Comparison of ENCODE assay signal across 1 cellular context in the genomic region with DNA sequence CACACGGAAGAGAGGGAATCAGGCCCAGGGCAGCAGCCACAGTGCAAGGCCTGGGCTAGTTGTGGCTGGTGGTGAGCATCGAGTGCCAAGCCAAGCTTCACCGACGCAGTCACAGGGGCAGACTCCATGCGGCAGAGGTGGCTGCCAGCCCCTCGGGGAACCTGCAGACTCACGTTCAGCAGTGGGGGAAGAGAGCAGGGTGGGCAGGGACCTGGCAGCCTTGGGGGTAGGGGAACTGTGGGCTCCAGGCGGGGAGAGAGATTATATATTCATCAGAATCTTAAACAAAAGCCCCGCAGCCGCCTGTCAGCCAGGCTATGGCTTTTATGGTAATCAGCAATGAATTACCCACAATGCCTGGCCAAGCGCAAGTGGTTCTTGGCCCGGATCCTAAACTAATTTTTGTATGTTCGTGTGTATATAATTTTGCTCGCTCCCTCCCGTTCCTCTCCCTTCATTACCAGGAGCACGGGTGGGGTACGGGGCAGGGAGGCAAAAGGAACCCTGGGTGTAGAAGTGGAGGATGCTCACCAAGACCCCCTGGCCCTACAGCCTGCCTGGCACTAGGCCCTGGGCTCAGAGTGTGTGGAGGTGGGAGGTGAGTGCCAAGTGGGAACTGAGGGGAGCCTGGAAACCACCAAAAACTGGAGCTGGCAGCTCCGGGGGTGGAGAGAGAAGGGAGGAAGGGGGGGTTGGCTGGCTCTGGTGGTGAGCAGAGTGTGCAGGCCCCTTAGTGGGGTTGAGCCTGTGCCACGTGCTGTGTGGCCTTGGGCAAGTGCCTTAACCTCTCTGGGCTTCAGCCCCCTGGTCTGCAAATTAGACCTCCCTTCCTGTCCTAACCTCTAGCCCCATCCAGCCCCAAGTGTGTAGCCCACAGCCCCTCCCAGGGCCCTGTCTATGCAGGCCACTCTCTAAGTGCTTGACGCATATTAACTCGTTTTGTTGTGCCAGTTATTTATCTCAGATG.
TF ChIP-seq lines count a peak whose summit lies in the region.

No MANE protein-coding gene starts in this region.

TF ChIP-seq in K562, 482 proteins besides CTCF, POLR2A, EP300 and RAD21 (continued from another document):
- TF ChIP-seq, protein P1, sequence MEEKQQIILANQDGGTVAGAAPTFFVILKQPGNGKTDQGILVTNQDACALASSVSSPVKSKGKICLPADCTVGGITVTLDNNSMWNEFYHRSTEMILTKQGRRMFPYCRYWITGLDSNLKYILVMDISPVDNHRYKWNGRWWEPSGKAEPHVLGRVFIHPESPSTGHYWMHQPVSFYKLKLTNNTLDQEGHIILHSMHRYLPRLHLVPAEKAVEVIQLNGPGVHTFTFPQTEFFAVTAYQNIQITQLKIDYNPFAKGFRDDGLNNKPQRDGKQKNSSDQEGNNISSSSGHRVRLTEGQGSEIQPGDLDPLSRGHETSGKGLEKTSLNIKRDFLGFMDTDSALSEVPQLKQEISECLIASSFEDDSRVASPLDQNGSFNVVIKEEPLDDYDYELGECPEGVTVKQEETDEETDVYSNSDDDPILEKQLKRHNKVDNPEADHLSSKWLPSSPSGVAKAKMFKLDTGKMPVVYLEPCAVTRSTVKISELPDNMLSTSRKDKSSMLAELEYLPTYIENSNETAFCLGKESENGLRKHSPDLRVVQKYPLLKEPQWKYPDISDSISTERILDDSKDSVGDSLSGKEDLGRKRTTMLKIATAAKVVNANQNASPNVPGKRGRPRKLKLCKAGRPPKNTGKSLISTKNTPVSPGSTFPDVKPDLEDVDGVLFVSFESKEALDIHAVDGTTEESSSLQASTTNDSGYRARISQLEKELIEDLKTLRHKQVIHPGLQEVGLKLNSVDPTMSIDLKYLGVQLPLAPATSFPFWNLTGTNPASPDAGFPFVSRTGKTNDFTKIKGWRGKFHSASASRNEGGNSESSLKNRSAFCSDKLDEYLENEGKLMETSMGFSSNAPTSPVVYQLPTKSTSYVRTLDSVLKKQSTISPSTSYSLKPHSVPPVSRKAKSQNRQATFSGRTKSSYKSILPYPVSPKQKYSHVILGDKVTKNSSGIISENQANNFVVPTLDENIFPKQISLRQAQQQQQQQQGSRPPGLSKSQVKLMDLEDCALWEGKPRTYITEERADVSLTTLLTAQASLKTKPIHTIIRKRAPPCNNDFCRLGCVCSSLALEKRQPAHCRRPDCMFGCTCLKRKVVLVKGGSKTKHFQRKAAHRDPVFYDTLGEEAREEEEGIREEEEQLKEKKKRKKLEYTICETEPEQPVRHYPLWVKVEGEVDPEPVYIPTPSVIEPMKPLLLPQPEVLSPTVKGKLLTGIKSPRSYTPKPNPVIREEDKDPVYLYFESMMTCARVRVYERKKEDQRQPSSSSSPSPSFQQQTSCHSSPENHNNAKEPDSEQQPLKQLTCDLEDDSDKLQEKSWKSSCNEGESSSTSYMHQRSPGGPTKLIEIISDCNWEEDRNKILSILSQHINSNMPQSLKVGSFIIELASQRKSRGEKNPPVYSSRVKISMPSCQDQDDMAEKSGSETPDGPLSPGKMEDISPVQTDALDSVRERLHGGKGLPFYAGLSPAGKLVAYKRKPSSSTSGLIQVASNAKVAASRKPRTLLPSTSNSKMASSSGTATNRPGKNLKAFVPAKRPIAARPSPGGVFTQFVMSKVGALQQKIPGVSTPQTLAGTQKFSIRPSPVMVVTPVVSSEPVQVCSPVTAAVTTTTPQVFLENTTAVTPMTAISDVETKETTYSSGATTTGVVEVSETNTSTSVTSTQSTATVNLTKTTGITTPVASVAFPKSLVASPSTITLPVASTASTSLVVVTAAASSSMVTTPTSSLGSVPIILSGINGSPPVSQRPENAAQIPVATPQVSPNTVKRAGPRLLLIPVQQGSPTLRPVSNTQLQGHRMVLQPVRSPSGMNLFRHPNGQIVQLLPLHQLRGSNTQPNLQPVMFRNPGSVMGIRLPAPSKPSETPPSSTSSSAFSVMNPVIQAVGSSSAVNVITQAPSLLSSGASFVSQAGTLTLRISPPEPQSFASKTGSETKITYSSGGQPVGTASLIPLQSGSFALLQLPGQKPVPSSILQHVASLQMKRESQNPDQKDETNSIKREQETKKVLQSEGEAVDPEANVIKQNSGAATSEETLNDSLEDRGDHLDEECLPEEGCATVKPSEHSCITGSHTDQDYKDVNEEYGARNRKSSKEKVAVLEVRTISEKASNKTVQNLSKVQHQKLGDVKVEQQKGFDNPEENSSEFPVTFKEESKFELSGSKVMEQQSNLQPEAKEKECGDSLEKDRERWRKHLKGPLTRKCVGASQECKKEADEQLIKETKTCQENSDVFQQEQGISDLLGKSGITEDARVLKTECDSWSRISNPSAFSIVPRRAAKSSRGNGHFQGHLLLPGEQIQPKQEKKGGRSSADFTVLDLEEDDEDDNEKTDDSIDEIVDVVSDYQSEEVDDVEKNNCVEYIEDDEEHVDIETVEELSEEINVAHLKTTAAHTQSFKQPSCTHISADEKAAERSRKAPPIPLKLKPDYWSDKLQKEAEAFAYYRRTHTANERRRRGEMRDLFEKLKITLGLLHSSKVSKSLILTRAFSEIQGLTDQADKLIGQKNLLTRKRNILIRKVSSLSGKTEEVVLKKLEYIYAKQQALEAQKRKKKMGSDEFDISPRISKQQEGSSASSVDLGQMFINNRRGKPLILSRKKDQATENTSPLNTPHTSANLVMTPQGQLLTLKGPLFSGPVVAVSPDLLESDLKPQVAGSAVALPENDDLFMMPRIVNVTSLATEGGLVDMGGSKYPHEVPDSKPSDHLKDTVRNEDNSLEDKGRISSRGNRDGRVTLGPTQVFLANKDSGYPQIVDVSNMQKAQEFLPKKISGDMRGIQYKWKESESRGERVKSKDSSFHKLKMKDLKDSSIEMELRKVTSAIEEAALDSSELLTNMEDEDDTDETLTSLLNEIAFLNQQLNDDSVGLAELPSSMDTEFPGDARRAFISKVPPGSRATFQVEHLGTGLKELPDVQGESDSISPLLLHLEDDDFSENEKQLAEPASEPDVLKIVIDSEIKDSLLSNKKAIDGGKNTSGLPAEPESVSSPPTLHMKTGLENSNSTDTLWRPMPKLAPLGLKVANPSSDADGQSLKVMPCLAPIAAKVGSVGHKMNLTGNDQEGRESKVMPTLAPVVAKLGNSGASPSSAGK (IDR thresholded peaks at IDR 0.05), result no peak
- no peak for TF ChIP-seq SIRT6 (IDR thresholded peaks at IDR 0.05; ENCODE audit: low read depth, low read length)
- TF ChIP-seq, protein P2, sequence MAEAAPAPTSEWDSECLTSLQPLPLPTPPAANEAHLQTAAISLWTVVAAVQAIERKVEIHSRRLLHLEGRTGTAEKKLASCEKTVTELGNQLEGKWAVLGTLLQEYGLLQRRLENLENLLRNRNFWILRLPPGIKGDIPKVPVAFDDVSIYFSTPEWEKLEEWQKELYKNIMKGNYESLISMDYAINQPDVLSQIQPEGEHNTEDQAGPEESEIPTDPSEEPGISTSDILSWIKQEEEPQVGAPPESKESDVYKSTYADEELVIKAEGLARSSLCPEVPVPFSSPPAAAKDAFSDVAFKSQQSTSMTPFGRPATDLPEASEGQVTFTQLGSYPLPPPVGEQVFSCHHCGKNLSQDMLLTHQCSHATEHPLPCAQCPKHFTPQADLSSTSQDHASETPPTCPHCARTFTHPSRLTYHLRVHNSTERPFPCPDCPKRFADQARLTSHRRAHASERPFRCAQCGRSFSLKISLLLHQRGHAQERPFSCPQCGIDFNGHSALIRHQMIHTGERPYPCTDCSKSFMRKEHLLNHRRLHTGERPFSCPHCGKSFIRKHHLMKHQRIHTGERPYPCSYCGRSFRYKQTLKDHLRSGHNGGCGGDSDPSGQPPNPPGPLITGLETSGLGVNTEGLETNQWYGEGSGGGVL (CRISPR knock-in tag; IDR thresholded peaks at IDR 0.05), result no peak
- TF ChIP-seq CCAR2 (IDR thresholded peaks at IDR 0.05; ENCODE audit: low read depth, low read length), result no peak
- no peak for TF ChIP-seq MAFG (tag; conservative IDR thresholded peaks at IDR 0.05)
- peak in 1 of 2 experiments; percentile 97; a peak in 2 of 4 replicates for TF ChIP-seq KDM4B (IDR thresholded peaks at IDR 0.05; ENCODE audit: borderline replicate concordance in 2 of 2, low read depth in 1 of 2)
- no peak for TF ChIP-seq CBFA2T2 (conservative IDR thresholded peaks at IDR 0.05)
- peak in 1 of 2 experiments; percentile 28; a peak in 1 of 4 replicates for TF ChIP-seq TRIM24 (IDR thresholded peaks at IDR 0.05)
- TF ChIP-seq ZNF668 (CRISPR knock-in tag; IDR thresholded peaks at IDR 0.05), result no peak
- TF ChIP-seq CBX8 (IDR thresholded peaks at IDR 0.05; ENCODE audit: borderline replicate concordance, extremely low read depth, low read depth, low read length, poor library complexity, severe bottlenecking), result no peak
- TF ChIP-seq, protein P3, sequence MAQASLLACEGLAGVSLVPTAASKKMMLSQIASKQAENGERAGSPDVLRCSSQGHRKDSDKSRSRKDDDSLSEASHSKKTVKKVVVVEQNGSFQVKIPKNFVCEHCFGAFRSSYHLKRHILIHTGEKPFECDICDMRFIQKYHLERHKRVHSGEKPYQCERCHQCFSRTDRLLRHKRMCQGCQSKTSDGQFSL (CRISPR knock-in tag; IDR thresholded peaks at IDR 0.05), result peak; percentile 82
- TF ChIP-seq, protein P3 (tag; IDR thresholded peaks at IDR 0.05), result peak in 1 of 2 experiments; percentile 43; a peak in 1 of 4 replicates
- no peak for TF ChIP-seq KAT2B (IDR thresholded peaks at IDR 0.05; ENCODE audit: low read depth, low read length)
- TF ChIP-seq GTF2F1 (IDR thresholded peaks at IDR 0.05; ENCODE audit: low read depth, low read length), result peak; percentile 97
- peak; percentile 72 for TF ChIP-seq ZNF561 (CRISPR knock-in tag; conservative IDR thresholded peaks at IDR 0.05)
- no peak for TF ChIP-seq ZNF780A (CRISPR knock-in tag; IDR thresholded peaks at IDR 0.05)
- TF ChIP-seq, protein P4, sequence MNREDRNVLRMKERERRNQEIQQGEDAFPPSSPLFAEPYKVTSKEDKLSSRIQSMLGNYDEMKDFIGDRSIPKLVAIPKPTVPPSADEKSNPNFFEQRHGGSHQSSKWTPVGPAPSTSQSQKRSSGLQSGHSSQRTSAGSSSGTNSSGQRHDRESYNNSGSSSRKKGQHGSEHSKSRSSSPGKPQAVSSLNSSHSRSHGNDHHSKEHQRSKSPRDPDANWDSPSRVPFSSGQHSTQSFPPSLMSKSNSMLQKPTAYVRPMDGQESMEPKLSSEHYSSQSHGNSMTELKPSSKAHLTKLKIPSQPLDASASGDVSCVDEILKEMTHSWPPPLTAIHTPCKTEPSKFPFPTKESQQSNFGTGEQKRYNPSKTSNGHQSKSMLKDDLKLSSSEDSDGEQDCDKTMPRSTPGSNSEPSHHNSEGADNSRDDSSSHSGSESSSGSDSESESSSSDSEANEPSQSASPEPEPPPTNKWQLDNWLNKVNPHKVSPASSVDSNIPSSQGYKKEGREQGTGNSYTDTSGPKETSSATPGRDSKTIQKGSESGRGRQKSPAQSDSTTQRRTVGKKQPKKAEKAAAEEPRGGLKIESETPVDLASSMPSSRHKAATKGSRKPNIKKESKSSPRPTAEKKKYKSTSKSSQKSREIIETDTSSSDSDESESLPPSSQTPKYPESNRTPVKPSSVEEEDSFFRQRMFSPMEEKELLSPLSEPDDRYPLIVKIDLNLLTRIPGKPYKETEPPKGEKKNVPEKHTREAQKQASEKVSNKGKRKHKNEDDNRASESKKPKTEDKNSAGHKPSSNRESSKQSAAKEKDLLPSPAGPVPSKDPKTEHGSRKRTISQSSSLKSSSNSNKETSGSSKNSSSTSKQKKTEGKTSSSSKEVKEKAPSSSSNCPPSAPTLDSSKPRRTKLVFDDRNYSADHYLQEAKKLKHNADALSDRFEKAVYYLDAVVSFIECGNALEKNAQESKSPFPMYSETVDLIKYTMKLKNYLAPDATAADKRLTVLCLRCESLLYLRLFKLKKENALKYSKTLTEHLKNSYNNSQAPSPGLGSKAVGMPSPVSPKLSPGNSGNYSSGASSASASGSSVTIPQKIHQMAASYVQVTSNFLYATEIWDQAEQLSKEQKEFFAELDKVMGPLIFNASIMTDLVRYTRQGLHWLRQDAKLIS (CRISPR knock-in tag; IDR thresholded peaks at IDR 0.05), result no peak; the same call in 1 of the 2 replicates
- TF ChIP-seq THRAP3 (IDR thresholded peaks at IDR 0.05; ENCODE audit: borderline replicate concordance), result no peak
- no peak for TF ChIP-seq FOXK1 (CRISPR knock-in tag; IDR thresholded peaks at IDR 0.05; ENCODE audit: borderline replicate concordance)
- TF ChIP-seq TFAM (CRISPR knock-in tag; conservative IDR thresholded peaks at IDR 0.05), result no peak
- TF ChIP-seq NFE2L1 (tag; IDR thresholded peaks at IDR 0.05; ENCODE audit: borderline replicate concordance, low read depth), result no peak
- no peak for TF ChIP-seq ETV5 (CRISPR knock-in tag; IDR thresholded peaks at IDR 0.05; ENCODE audit: low read depth)
- no peak for TF ChIP-seq ZNF133 (CRISPR knock-in tag; IDR thresholded peaks at IDR 0.05)
- no peak for TF ChIP-seq SMARCB1 (IDR thresholded peaks at IDR 0.05; ENCODE audit: insufficient read length, low read depth)
- TF ChIP-seq, protein P5, sequence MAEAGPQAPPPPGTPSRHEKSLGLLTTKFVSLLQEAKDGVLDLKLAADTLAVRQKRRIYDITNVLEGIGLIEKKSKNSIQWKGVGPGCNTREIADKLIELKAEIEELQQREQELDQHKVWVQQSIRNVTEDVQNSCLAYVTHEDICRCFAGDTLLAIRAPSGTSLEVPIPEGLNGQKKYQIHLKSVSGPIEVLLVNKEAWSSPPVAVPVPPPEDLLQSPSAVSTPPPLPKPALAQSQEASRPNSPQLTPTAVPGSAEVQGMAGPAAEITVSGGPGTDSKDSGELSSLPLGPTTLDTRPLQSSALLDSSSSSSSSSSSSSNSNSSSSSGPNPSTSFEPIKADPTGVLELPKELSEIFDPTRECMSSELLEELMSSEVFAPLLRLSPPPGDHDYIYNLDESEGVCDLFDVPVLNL (CRISPR knock-in tag; IDR thresholded peaks at IDR 0.05; ENCODE audit: low read depth), result no peak
- no peak for TF ChIP-seq PCBP1 (IDR thresholded peaks at IDR 0.05; ENCODE audit: low read depth, low read length, poor library complexity, severe bottlenecking)
TF ChIP-seq in K562: peak in this region for 123.
